Comparison of ENCODE assay signal across 13 cellular contexts in genomic region chr17:46159686-46160085, GRCh38. TPM values are rescaled to one million over a fixed set of nuclear protein-coding genes. Genes with fewer than 3 reads are reported as not detected.
DNase-seq lines count a peak whose midpoint lies in the region; ATAC-seq and TF ChIP-seq lines count a peak whose summit lies in the region.
"Had no signal": no experiment of that assay in that cellular context is flagged by ENCODE, and none has a peak within 500 bp of the region (broad histone marks: within the 10 kb centered on the region; RNA-seq: fewer than 3 reads in every experiment).

No MANE protein-coding gene starts in this region.

- H3K4me1 ChIP-seq in CD8-positive, alpha-beta T cell (ENCODE audit: insufficient read depth, low read length), result peaks cover 94% of the 10 kb centered on the region

- no peak for DNase-seq in activated CD8-positive, alpha-beta T cell treated with anti-CD3 and anti-CD28 coated beads for 36 hours
- DNase-seq in activated CD8-positive, alpha-beta T cell treated with anti-CD3 and anti-CD28 coated beads, Interleukin-2, amount 10 ng/mL, durations not matched to agents 7 days and 5 days, result no peak
- DNase-seq in fibroblast of the aortic adventitia (ENCODE audit: low read depth) (peak; percentile 65), skeletal muscle cell (ENCODE audit: low read depth) (peak; percentile 41), posterior cingulate gyrus (no peak)
- no peak for DNase-seq in stimulated activated CD4-positive, alpha-beta T cell treated with anti-CD3 and anti-CD28 coated beads, Interleukin-1b, Interleukin-23, amount 100 ng/mL, for 48 hours
- no peak for DNase-seq in CD8-positive, alpha-beta T cell
- DNase-seq: 8988T; activated CD8-positive, alpha-beta memory T cell treated with anti-CD3 and anti-CD28 coated beads, Interleukin-2, amount 50 U/mL, for 48 hours; NCI-H1417 treated with DMSO at 0.1 percent for 48 hours; stomach had no signal

- no peaks in the 10 kb centered on the region for H3K36me3 ChIP-seq in CD8-positive, alpha-beta T cell (ENCODE audit: insufficient read depth, low read length)
- H3K36me3 ChIP-seq: stomach had no signal

- TF ChIP-seq CTCF in activated CD8-positive, alpha-beta T cell treated with anti-CD3 and anti-CD28 coated beads for 36 hours (IDR thresholded peaks at IDR 0.05), result no peak
- no peak for TF ChIP-seq CTCF in fibroblast of the aortic adventitia (IDR thresholded peaks at IDR 0.05; ENCODE audit: insufficient read depth, low read length)
- no peak for TF ChIP-seq CTCF in CD8-positive, alpha-beta T cell (IDR thresholded peaks at IDR 0.05)

- intact Hi-C loops in activated CD8-positive, alpha-beta T cell treated with anti-CD3 and anti-CD28 coated beads for 36 hours (cut with micrococcal nuclease), result loop anchor here (5.0 kb wide), 1 partner anchor 33 kb away; the partner anchor contains the start of gene KANSL1
- intact Hi-C loops in posterior cingulate gyrus (cut with DNase I), result loop anchor here (10.0 kb wide), 1 partner anchor 45 kb away; no protein-coding TSS in a partner anchor
- intact Hi-C loops in CD8-positive, alpha-beta T cell (cut with DNase I, micrococcal nuclease), result loop anchor here (5.0 kb wide), 2 partner anchors 32 to 37 kb away; no protein-coding TSS in a partner anchor

- H3K4me1 Mint-ChIP-seq in activated CD8-positive, alpha-beta T cell treated with anti-CD3 and anti-CD28 coated beads for 36 hours (ENCODE audit: low read depth), result peaks cover 86% of the 10 kb centered on the region
- peaks cover 72% of the 10 kb centered on the region for H3K4me1 Mint-ChIP-seq in activated CD8-positive, alpha-beta T cell treated with anti-CD3 and anti-CD28 coated beads, Interleukin-2, amount 10 ng/mL, durations not matched to agents 7 days and 5 days (ENCODE audit: low read depth)
- H3K4me1 Mint-ChIP-seq in CD8-positive, alpha-beta T cell (ENCODE audit: low read depth), result peaks cover 91% of the 10 kb centered on the region

- H3K27me3 Mint-ChIP-seq in activated CD8-positive, alpha-beta T cell treated with anti-CD3 and anti-CD28 coated beads for 36 hours, result no peaks in the 10 kb centered on the region
- H3K27me3 Mint-ChIP-seq in activated CD8-positive, alpha-beta T cell treated with anti-CD3 and anti-CD28 coated beads, Interleukin-2, amount 10 ng/mL, durations not matched to agents 7 days and 5 days (ENCODE audit: low read depth), result no peaks in the 10 kb centered on the region
- no peaks in the 10 kb centered on the region for H3K27me3 Mint-ChIP-seq in CD8-positive, alpha-beta T cell (ENCODE audit: low read depth)

- ATAC-seq in activated CD8-positive, alpha-beta T cell treated with anti-CD3 and anti-CD28 coated beads for 36 hours, result no peak
- ATAC-seq in activated CD8-positive, alpha-beta T cell treated with anti-CD3 and anti-CD28 coated beads, Interleukin-2, amount 10 ng/mL, durations not matched to agents 7 days and 5 days, result no peak
- ATAC-seq in SK-N-SH treated with all-trans-retinoic acid at 6 μM for 48 hours, result peak; percentile 65
- no peak for ATAC-seq in CD8-positive, alpha-beta T cell

- H3K9me3 ChIP-seq in CD8-positive, alpha-beta T cell (ENCODE audit: low read length), result no peaks in the 10 kb centered on the region
- H3K9me3 ChIP-seq: stomach had no signal

- H3K36me3 Mint-ChIP-seq in activated CD8-positive, alpha-beta T cell treated with anti-CD3 and anti-CD28 coated beads for 36 hours (ENCODE audit: low read depth), result peaks cover 26% of the 10 kb centered on the region
- H3K36me3 Mint-ChIP-seq in activated CD8-positive, alpha-beta T cell treated with anti-CD3 and anti-CD28 coated beads, Interleukin-2, amount 10 ng/mL, durations not matched to agents 7 days and 5 days (ENCODE audit: low read depth), result peaks cover 36% of the 10 kb centered on the region
- peaks cover 31% of the 10 kb centered on the region for H3K36me3 Mint-ChIP-seq in CD8-positive, alpha-beta T cell

- no peaks in the 10 kb centered on the region for H3K27me3 ChIP-seq in CD8-positive, alpha-beta T cell (ENCODE audit: insufficient read depth, low read length)
- H3K27me3 ChIP-seq: stomach had no signal

- H3K4me3 Mint-ChIP-seq in activated CD8-positive, alpha-beta T cell treated with anti-CD3 and anti-CD28 coated beads for 36 hours, result no peak overlapping the region
- H3K4me3 Mint-ChIP-seq in activated CD8-positive, alpha-beta T cell treated with anti-CD3 and anti-CD28 coated beads, Interleukin-2, amount 10 ng/mL, durations not matched to agents 7 days and 5 days, result no peak overlapping the region
- H3K4me3 Mint-ChIP-seq in CD8-positive, alpha-beta T cell, result no peak overlapping the region
- H3K4me3 Mint-ChIP-seq: GM23338 had no signal

- no peak overlapping the region for H3K27ac ChIP-seq in CD8-positive, alpha-beta T cell (ENCODE audit: low read depth, low read length)

- H3K27ac Mint-ChIP-seq in activated CD8-positive, alpha-beta T cell treated with anti-CD3 and anti-CD28 coated beads for 36 hours, result peak overlapping the region; percentile 22
- H3K27ac Mint-ChIP-seq in activated CD8-positive, alpha-beta T cell treated with anti-CD3 and anti-CD28 coated beads, Interleukin-2, amount 10 ng/mL, durations not matched to agents 7 days and 5 days, result no peak overlapping the region
- no peak overlapping the region for H3K27ac Mint-ChIP-seq in CD8-positive, alpha-beta T cell

- POLR2A ChIA-PET in activated CD8-positive, alpha-beta T cell treated with anti-CD3 and anti-CD28 coated beads for 36 hours (lab: Charles Lee), result interaction anchor here (1.0 to 1.5 kb wide), 3 partner anchors 12 to 27 kb away, joined by 3 to 5 read pairs (median 5); no protein-coding TSS in a partner anchor
- POLR2A ChIA-PET in activated CD8-positive, alpha-beta T cell treated with anti-CD3 and anti-CD28 coated beads, Interleukin-2, amount 10 ng/mL, durations not matched to agents 7 days and 5 days (lab: Charles Lee), result no interaction called here
- POLR2A ChIA-PET in CD8-positive, alpha-beta T cell (lab: Charles Lee), result no interaction called here

- H3K4me3 ChIP-seq in fibroblast of the aortic adventitia (ENCODE audit: low read depth, low read length) (no peak overlapping the region), skeletal muscle cell (ENCODE audit: low read depth, low read length) (no peak overlapping the region)
- no peak overlapping the region for H3K4me3 ChIP-seq in CD8-positive, alpha-beta T cell (ENCODE audit: low read depth, low read length)
- H3K4me3 ChIP-seq: GM23338, stomach had no signal

- CTCF ChIA-PET in activated CD8-positive, alpha-beta T cell treated with anti-CD3 and anti-CD28 coated beads for 36 hours (lab: Charles Lee), result interaction anchor here (1.2 to 2.0 kb wide), 3 partner anchors 14 to 53 kb away, joined by 3 to 10 read pairs (median 6); no protein-coding TSS in a partner anchor
- CTCF ChIA-PET in activated CD8-positive, alpha-beta T cell treated with anti-CD3 and anti-CD28 coated beads, Interleukin-2, amount 10 ng/mL, durations not matched to agents 7 days and 5 days (lab: Charles Lee), result interaction anchor here (0.6 to 1.8 kb wide), 4 partner anchors 13 to 328 kb away, joined by 3 to 4 read pairs (median 3); partner anchors contain the start of gene KANSL1
- CTCF ChIA-PET in CD8-positive, alpha-beta T cell (lab: Charles Lee), result interaction anchor here (0.7 to 1.3 kb wide), 2 partner anchors 27 to 1071 kb away, joined by 3 to 4 read pairs; no protein-coding TSS in a partner anchor

- H3K9me3 Mint-ChIP-seq in activated CD8-positive, alpha-beta T cell treated with anti-CD3 and anti-CD28 coated beads for 36 hours, result no peaks in the 10 kb centered on the region
- no peaks in the 10 kb centered on the region for H3K9me3 Mint-ChIP-seq in activated CD8-positive, alpha-beta T cell treated with anti-CD3 and anti-CD28 coated beads, Interleukin-2, amount 10 ng/mL, durations not matched to agents 7 days and 5 days (ENCODE audit: insufficient read depth)
- no peaks in the 10 kb centered on the region for H3K9me3 Mint-ChIP-seq in CD8-positive, alpha-beta T cell
- H3K9me3 Mint-ChIP-seq: GM23338 had no signal

TF ChIP-seq in SK-N-SH treated with all-trans-retinoic acid at 6 μM for 48 hours, 23 proteins besides CTCF, POLR2A, EP300 and RAD21 (continues in another document):
- TF ChIP-seq POU6F1 (CRISPR knock-in tag; IDR thresholded peaks at IDR 0.05; ENCODE audit: borderline replicate concordance, low read depth) (no peak), RARB (CRISPR knock-in tag; IDR thresholded peaks at IDR 0.05) (no peak), ESRRG (CRISPR knock-in tag; IDR thresholded peaks at IDR 0.05) (no peak), BACH2 (CRISPR knock-in tag; IDR thresholded peaks at IDR 0.05; ENCODE audit: borderline replicate concordance) (no peak), TCF4 (CRISPR knock-in tag; IDR thresholded peaks at IDR 0.05; ENCODE audit: borderline replicate concordance) (no peak), ZC3H10 (CRISPR knock-in tag; IDR thresholded peaks at IDR 0.05) (no peak), GLIS3 (CRISPR knock-in tag; IDR thresholded peaks at IDR 0.05) (no peak), SNAI2 (CRISPR knock-in tag; IDR thresholded peaks at IDR 0.05) (no peak), ZFP30 (CRISPR knock-in tag; IDR thresholded peaks at IDR 0.05) (no peak), CSDC2 (CRISPR knock-in tag; IDR thresholded peaks at IDR 0.05) (no peak), ZNF565 (CRISPR knock-in tag; conservative IDR thresholded peaks at IDR 0.05; ENCODE audit: low read depth) (no peak), ZNF8 (CRISPR knock-in tag; IDR thresholded peaks at IDR 0.05) (no peak)

RNA-seq across cellular contexts. Expression of gene KANSL1, which starts 33.5 kb away (rescaled TPM):
- 10 to 100 TPM; 54.4 to 55.3 TPM for total RNA-seq in activated CD8-positive, alpha-beta T cell treated with anti-CD3 and anti-CD28 coated beads for 36 hours
- total RNA-seq in activated CD8-positive, alpha-beta T cell treated with anti-CD3 and anti-CD28 coated beads, Interleukin-2, amount 10 ng/mL, durations not matched to agents 7 days and 5 days, result 10 to 100 TPM; 80.5 to 82.8 TPM
- 63.2 and 218 TPM in 2 replicates for total RNA-seq in fibroblast of the aortic adventitia (ENCODE audit: low replicate concordance)
- 100 to 1,000 TPM; 150 to 152 TPM for total RNA-seq in CD8-positive, alpha-beta T cell

Comparison
In these comparisons a context has a peak if more than half of its experiments do, and no peak if none do; other contexts are left out.
1. DNase-seq: peak in fibroblast of the aortic adventitia (single experiment) and skeletal muscle cell (single experiment); none in activated CD8-positive, alpha-beta T cell treated with anti-CD3 and anti-CD28 coated beads for 36 hours (single experiment), activated CD8-positive, alpha-beta T cell treated with anti-CD3 and anti-CD28 coated beads, Interleukin-2, amount 10 ng/mL, durations not matched to agents 7 days and 5 days (single experiment), posterior cingulate gyrus (0 of 10), stimulated activated CD4-positive, alpha-beta T cell treated with anti-CD3 and anti-CD28 coated beads, Interleukin-1b, Interleukin-23, amount 100 ng/mL, for 48 hours (single experiment) and CD8-positive, alpha-beta T cell (0 of 7).